ENCODE assay signal across 8 cellular contexts in the genomic region with DNA sequence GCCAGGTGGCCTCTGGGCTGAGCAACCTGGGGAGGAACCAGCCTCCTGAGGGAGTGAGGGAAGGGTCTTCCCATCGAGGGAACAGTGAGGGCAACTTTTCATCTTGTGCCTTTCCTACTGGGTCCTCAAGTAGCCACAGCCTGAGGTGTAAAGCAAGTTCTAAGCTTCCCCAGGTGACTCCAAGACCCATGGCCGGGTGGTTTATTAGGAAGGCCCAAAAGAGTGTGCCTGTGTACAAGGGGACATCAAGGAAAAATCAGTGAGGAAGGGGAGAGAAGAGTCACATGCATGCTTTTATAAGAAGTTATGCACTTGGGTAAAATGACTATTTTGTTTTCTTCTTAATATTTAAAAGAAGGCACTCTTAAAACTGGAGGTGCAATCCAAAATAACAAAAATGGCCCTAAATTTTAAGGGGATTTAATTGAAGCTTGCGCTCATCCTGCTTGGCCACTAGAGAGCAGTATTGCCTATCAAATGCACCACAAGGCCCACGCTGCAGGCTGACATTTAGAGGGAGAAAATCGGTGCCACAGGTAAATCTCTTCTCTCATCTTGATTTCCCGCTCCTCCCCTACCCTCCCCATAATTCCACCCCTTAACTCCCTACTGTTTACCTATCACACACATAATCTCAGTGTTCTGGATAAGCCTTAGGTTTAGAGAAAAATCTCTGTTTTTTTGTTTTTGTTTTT. TPM values are rescaled to one million over a fixed set of nuclear protein-coding genes. Genes with fewer than 3 reads are reported as not detected.
DNase-seq lines count a peak whose midpoint lies in the region; ATAC-seq and TF ChIP-seq lines count a peak whose summit lies in the region.

No MANE protein-coding gene starts in this region.

- WGBS in right lobe of liver (ENCODE audit: insufficient coverage, low coverage, low lambda C conversion rate, missing lambda C conversion rate), result 11% methylated on average over 5 of the region's 6 CpGs

- H3K9me3 ChIP-seq in AG04450 (ENCODE audit: control insufficient read depth, insufficient read depth, low read length) (peaks cover 16% of the 10 kb centered on the region), right lobe of liver (no peaks in the 10 kb centered on the region)

- H3K36me3 ChIP-seq in right lobe of liver, result no peaks in the 10 kb centered on the region

- H3K27me3 ChIP-seq in AG04450 (ENCODE audit: control insufficient read depth, insufficient read depth, low read length), result no peaks in the 10 kb centered on the region
- H3K27me3 ChIP-seq in right lobe of liver, result no peaks in the 10 kb centered on the region

- peak; percentile 44 for DNase-seq in AG04450 (ENCODE audit: low read depth, low spot score)
- DNase-seq in SKM-1 treated with dmso at 0.1 percent for 144 hours (lab: John Stamatoyannopoulos, UW; ENCODE audit: unreplicated experiment), result peak; percentile 53
- DNase-seq in dermis blood vessel endothelial cell, result peak; percentile 75
- DNase-seq in right lobe of liver, result peak in 1 of 3 donors; percentile 61
- DNase-seq in stimulated activated CD8-positive, alpha-beta memory T cell treated with anti-CD3 and anti-CD28 coated beads, Interleukin-4, amount 100 ng/mL, for 48 hours, result peak; percentile 45

- TF ChIP-seq CTCF in AG04450 (IDR thresholded peaks at IDR 0.05; ENCODE audit: low read depth, low read length) (peak; percentile 83), GM12875 (IDR thresholded peaks at IDR 0.05; ENCODE audit: borderline replicate concordance, insufficient read depth, low read depth, low read length) (peak; percentile 66), LNCAP (IDR thresholded peaks at IDR 0.05) (peak; percentile 88), right lobe of liver (IDR thresholded peaks at IDR 0.05) (peak; percentile 83 to 91 (median 87))

- POLR2A ChIA-PET in AG04450 (lab: Yijun Ruan, JAX), result no interaction called here

- H3K4me1 ChIP-seq in right lobe of liver, result no peaks in the 10 kb centered on the region

- TF ChIP-seq POLR2A in right lobe of liver (IDR thresholded peaks at IDR 0.05), result no peak

- H3K27ac ChIP-seq in AG04450 (ENCODE audit: low read depth, low read length), result no peak overlapping the region
- H3K27ac ChIP-seq in right lobe of liver, result no peak overlapping the region

- ATAC-seq in right lobe of liver, result peak; percentile 95 to 99 (median 97)
- no peak for ATAC-seq in HG03196 (IDR thresholded peaks at IDR 0.05; ENCODE audit: unreplicated experiment)

- intact Hi-C loops in right lobe of liver (cut with DNase I), result loop anchor here in 1 of 2 donors (10.0 kb wide), 1 partner anchor 366 kb away; no protein-coding TSS in a partner anchor

- H3K4me3 ChIP-seq in AG04450 (ENCODE audit: low read depth, low read length) (no peak overlapping the region), GM12875 (ENCODE audit: low read depth, low read length) (no peak overlapping the region), right lobe of liver (no peak overlapping the region)

- CTCF ChIA-PET in AG04450 (lab: Charles Lee), result interaction anchor here (0.6 to 5.3 kb wide), 24 partner anchors 9 to 1942 kb away, joined by 3 to 71 read pairs (median 3); no protein-coding TSS in a partner anchor

RNA-seq across cellular contexts. Expression of gene NANOGP8, which starts 6.7 kb away (rescaled TPM):
- 0.11 and 0.15 TPM in 2 replicates for polyA plus RNA-seq in AG04450 (2011; rRNA removed)
- polyA minus RNA-seq in AG04450 (2011; rRNA and poly(A)+ RNA removed), result 0.30 and 0.69 TPM in 2 replicates
- not detected in 2 replicates for total RNA-seq in dermis blood vessel endothelial cell
- under 1 TPM in 2 of 6 experiments, not detected in 4; 0.31 to 0.62 TPM for total RNA-seq in right lobe of liver
